In the genomic region with DNA sequence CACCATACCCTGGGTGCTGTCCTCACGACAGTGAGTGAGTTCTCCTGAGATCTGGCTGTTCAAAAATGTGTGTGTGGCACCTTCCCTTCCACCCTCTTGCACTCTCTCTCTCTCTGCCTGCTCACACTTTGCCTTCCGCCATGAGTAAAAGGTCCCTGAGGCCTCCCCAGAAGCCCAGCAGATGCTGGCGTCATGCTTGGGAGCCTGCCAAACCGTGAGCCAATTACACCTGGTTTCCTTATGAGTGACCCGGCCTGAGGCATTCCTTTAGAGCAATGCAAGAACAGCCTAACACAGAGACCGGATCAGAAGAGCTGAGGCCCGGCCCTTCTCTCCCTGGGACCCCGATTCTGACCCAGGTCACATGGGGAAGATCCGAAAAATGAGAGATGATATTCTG, we compare ENCODE assay signal across 18 cellular contexts. TPM values are rescaled to one million over a fixed set of nuclear protein-coding genes. Genes with fewer than 3 reads are reported as not detected.
DNase-seq lines count a peak whose midpoint lies in the region; ATAC-seq, FAIRE-seq and TF ChIP-seq lines count a peak whose summit lies in the region.
"Had no signal": no experiment of that assay in that cellular context is flagged by ENCODE, and none has a peak within 500 bp of the region (broad histone marks: within the 10 kb centered on the region; RNA-seq: fewer than 3 reads in every experiment).

No MANE protein-coding gene starts in this region.

- H3K9me3 ChIP-seq in PC-9 (ENCODE audit: insufficient read depth, low read depth) (0 out of 2 replicates have a peak, but pooled peaks cover 4% of the 10 kb centered on the region), small intestine (ENCODE audit: control insufficient read depth, low read depth) (no peaks in the 10 kb centered on the region), endodermal cell (ENCODE audit: control insufficient read depth, low read length) (no peaks in the 10 kb centered on the region)
- H3K9me3 ChIP-seq: stomach, uterus had no signal

- no peak overlapping the region for H3K4me3 ChIP-seq in PC-9
- H3K4me3 ChIP-seq in choroid plexus epithelial cell (ENCODE audit: low read depth, low read length) = no peak overlapping the region
- H3K4me3 ChIP-seq in small intestine (ENCODE audit: low read depth in 1 of 2, low read length in 2 of 2) = no peak overlapping the region
- H3K4me3 ChIP-seq in endodermal cell (ENCODE audit: low read length) = no peak overlapping the region
- H3K4me3 ChIP-seq: stomach, uterus had no signal

- H3K27ac ChIP-seq in PC-9 (no peak overlapping the region), small intestine (ENCODE audit: low read depth in 1 of 2, low read length in 1 of 2) (no peak overlapping the region), endodermal cell (ENCODE audit: low read depth, low read length) (no peak overlapping the region)
- H3K27ac ChIP-seq: stomach, uterus had no signal

- ATAC-seq in naive thymus-derived CD8-positive, alpha-beta T cell = no peak
- ATAC-seq: activated naive CD4-positive, alpha-beta T cell treated with anti-CD3 and anti-CD28 coated beads, Interleukin-2, amount 50 U/mL, for 72 hours had no signal

- H3K27me3 Mint-ChIP-seq in activated naive CD4-positive, alpha-beta T cell treated with anti-CD3 and anti-CD28 coated beads for 36 hours (ENCODE audit: low read depth) = no peaks in the 10 kb centered on the region
- H3K27me3 Mint-ChIP-seq in naive thymus-derived CD8-positive, alpha-beta T cell = no peaks in the 10 kb centered on the region
- no peaks in the 10 kb centered on the region for H3K27me3 Mint-ChIP-seq in endodermal cell (ENCODE audit: insufficient read depth)

- 0 out of 2 replicates have a peak, but pooled peaks cover 4% of the 10 kb centered on the region for H3K4me1 ChIP-seq in PC-9 (replicated peaks; ENCODE audit: insufficient read depth)
- no peaks in the 10 kb centered on the region for H3K4me1 ChIP-seq in small intestine (ENCODE audit: control insufficient read depth in 2 of 2, insufficient read depth in 1 of 2, low read depth in 1 of 2, low read length in 1 of 2)
- no peaks in the 10 kb centered on the region for H3K4me1 ChIP-seq in endodermal cell (ENCODE audit: control insufficient read depth, insufficient read depth, low read length)
- H3K4me1 ChIP-seq: uterus had no signal

- intact Hi-C loops in activated naive CD4-positive, alpha-beta T cell treated with anti-CD3 and anti-CD28 coated beads for 36 hours (cut with micrococcal nuclease) = no loop called here
- intact Hi-C loops in PC-9 (cut with micrococcal nuclease; ENCODE audit: unreplicated experiment) = no loop called here

- CTCF ChIA-PET in activated naive CD4-positive, alpha-beta T cell treated with anti-CD3 and anti-CD28 coated beads for 36 hours (lab: Charles Lee) = no interaction called here
- CTCF ChIA-PET in PC-9 (lab: Charles Lee) = no interaction called here

- H3K4me3 Mint-ChIP-seq in activated naive CD4-positive, alpha-beta T cell treated with anti-CD3 and anti-CD28 coated beads for 36 hours = no peak overlapping the region
- H3K4me3 Mint-ChIP-seq in naive thymus-derived CD8-positive, alpha-beta T cell = no peak overlapping the region
- H3K4me3 Mint-ChIP-seq in endodermal cell = no peak overlapping the region
- H3K4me3 Mint-ChIP-seq: nephron progenitor cell had no signal

- FAIRE-seq in small intestine (lab: Jason Lieb, UNC) = no peak

- no peaks in the 10 kb centered on the region for H3K4me1 Mint-ChIP-seq in activated naive CD4-positive, alpha-beta T cell treated with anti-CD3 and anti-CD28 coated beads for 36 hours (ENCODE audit: low read depth)
- no peaks in the 10 kb centered on the region for H3K4me1 Mint-ChIP-seq in naive thymus-derived CD8-positive, alpha-beta T cell
- no peaks in the 10 kb centered on the region for H3K4me1 Mint-ChIP-seq in endodermal cell

- H3K4me2 ChIP-seq in PC-9 = no peak overlapping the region

- H3K9ac ChIP-seq in endodermal cell (ENCODE audit: extremely low read depth, low read length, poor library complexity, severe bottlenecking) = no peak overlapping the region

- H3K79me2 ChIP-seq in PC-9 (ENCODE audit: low read depth) = no peaks in the 10 kb centered on the region

- no peak overlapping the region for H2AFZ ChIP-seq in PC-9

- H3K36me3 Mint-ChIP-seq in activated naive CD4-positive, alpha-beta T cell treated with anti-CD3 and anti-CD28 coated beads for 36 hours (ENCODE audit: low read depth) = no peaks in the 10 kb centered on the region
- H3K36me3 Mint-ChIP-seq in naive thymus-derived CD8-positive, alpha-beta T cell = no peaks in the 10 kb centered on the region
- peaks cover 27% of the 10 kb centered on the region for H3K36me3 Mint-ChIP-seq in endodermal cell (ENCODE audit: low read depth)
- H3K36me3 Mint-ChIP-seq: activated naive CD4-positive, alpha-beta T cell treated with anti-CD3 and anti-CD28 coated beads, Interleukin-2, amount 50 U/mL, for 72 hours had no signal

- H3F3A ChIP-seq in PC-9 (ENCODE audit: insufficient read depth, low read depth) = 0 out of 2 replicates have a peak, but pooled peaks cover 5% of the 10 kb centered on the region

- POLR2A ChIA-PET in PC-9 (lab: Charles Lee; ENCODE audit: unreplicated experiment) = no interaction called here
- POLR2A ChIA-PET in naive thymus-derived CD8-positive, alpha-beta T cell (lab: Charles Lee) = no interaction called here

- WGBS in small intestine, 3 donors = 75 to 79% (median 76%) methylated on average over 9 of the region's 9 CpGs
- 95 to 97% methylated on average over 8 of the region's 9 CpGs for WGBS in endodermal cell (ENCODE audit: insufficient coverage in 1 of 2, insufficient read length in 1 of 2), 2 experiments

- H3K9me2 ChIP-seq in PC-9 (ENCODE audit: insufficient read depth) = no peaks in the 10 kb centered on the region

- H4K20me1 ChIP-seq in PC-9 (ENCODE audit: insufficient read depth) = no peaks in the 10 kb centered on the region

- H3K27me3 ChIP-seq in PC-9 (ENCODE audit: insufficient read depth, low read depth) (no peaks in the 10 kb centered on the region), small intestine (ENCODE audit: control insufficient read depth in 2 of 2, insufficient read depth in 2 of 2, low read length in 2 of 2) (no peaks in the 10 kb centered on the region), endodermal cell (ENCODE audit: control insufficient read depth, insufficient read depth, low read length, poor library complexity, severe bottlenecking) (no peaks in the 10 kb centered on the region)
- H3K27me3 ChIP-seq: stomach, uterus had no signal

- peak; percentile 14 for DNase-seq in activated naive CD4-positive, alpha-beta T cell treated with anti-CD3 and anti-CD28 coated beads for 36 hours
- DNase-seq in activated naive CD4-positive, alpha-beta T cell treated with Interleukin-2 at 50 U/mL for 16 hours = no peak
- DNase-seq in PC-9 (peak; percentile 78 to 85), choroid plexus epithelial cell (ENCODE audit: low read depth) (peak; percentile 82), small intestine (peak; percentile 36), endodermal cell (no peak), NCI-H774 (lab: John Stamatoyannopoulos, UW) (no peak)
- no peak for DNase-seq in naive thymus-derived CD8-positive, alpha-beta T cell
- DNase-seq: activated CD4-positive, alpha-beta T cell treated with anti-CD3 and anti-CD28 coated beads for 4 hours; caudate nucleus; mesenchymal stem cell; NCI-H2081 treated with DMSO at 0.1 percent for 48 hours; NCI-H748 treated with DMSO at 0.1 percent for 48 hours; nephron progenitor cell; SHP77 treated with DMSO at 0.1 percent for 48 hours; stomach; uterus had no signal

- H3K9me3 Mint-ChIP-seq in activated naive CD4-positive, alpha-beta T cell treated with anti-CD3 and anti-CD28 coated beads for 36 hours = no peaks in the 10 kb centered on the region
- H3K9me3 Mint-ChIP-seq in naive thymus-derived CD8-positive, alpha-beta T cell = no peaks in the 10 kb centered on the region
- H3K9me3 Mint-ChIP-seq in endodermal cell = no peaks in the 10 kb centered on the region
- H3K9me3 Mint-ChIP-seq: activated naive CD4-positive, alpha-beta T cell treated with anti-CD3 and anti-CD28 coated beads, Interleukin-2, amount 50 U/mL, for 72 hours; nephron progenitor cell had no signal

- H3K36me3 ChIP-seq in PC-9 (ENCODE audit: low read depth) (no peaks in the 10 kb centered on the region), small intestine (ENCODE audit: control insufficient read depth in 2 of 2, insufficient read depth in 2 of 2, low read length in 2 of 2) (no peaks in the 10 kb centered on the region), endodermal cell (ENCODE audit: control insufficient read depth, insufficient read depth, low read length) (peaks cover 3% of the 10 kb centered on the region)
- H3K36me3 ChIP-seq: uterus had no signal

- H3K27ac Mint-ChIP-seq in activated naive CD4-positive, alpha-beta T cell treated with anti-CD3 and anti-CD28 coated beads for 36 hours = no peak overlapping the region
- peak overlapping the region in 1 of 10 donors; percentile 43 for H3K27ac Mint-ChIP-seq in naive thymus-derived CD8-positive, alpha-beta T cell
- H3K27ac Mint-ChIP-seq in endodermal cell = no peak overlapping the region
- H3K27ac Mint-ChIP-seq: activated naive CD4-positive, alpha-beta T cell treated with anti-CD3 and anti-CD28 coated beads, Interleukin-2, amount 50 U/mL, for 72 hours; nephron progenitor cell had no signal

- BruUV-seq in PC-9 (replicated peaks; lab: Mats Ljungman, UMichigan) = no TSS peak

- TF ChIP-seq CTCF in PC-9 (conservative IDR thresholded peaks at IDR 0.05) (no peak), choroid plexus epithelial cell (conservative IDR thresholded peaks at IDR 0.05; ENCODE audit: low read depth, low read length) (no peak), endodermal cell (conservative IDR thresholded peaks at IDR 0.05) (no peak)

RNA-seq across cellular contexts. Expression of a gene that starts 15.4 kb away (rescaled TPM):
- total RNA-seq in activated naive CD4-positive, alpha-beta T cell treated with anti-CD3 and anti-CD28 coated beads for 36 hours = 1 to 10 TPM in 1 of 2 experiments, under 1 TPM in 1; 0.93 to 1.7 TPM
- total RNA-seq in PC-9 (2021) = 37.5 and 52.7 TPM in 2 replicates
- polyA plus RNA-seq in small intestine = 10 to 100 TPM in 1 of 3 donors, 1 to 10 TPM in 2; 2.7 to 12.2 (median 3.6) TPM
- total RNA-seq in naive thymus-derived CD8-positive, alpha-beta T cell = 1 to 10 TPM; 3.4 to 4.6 TPM
- polyA plus RNA-seq in naive thymus-derived CD8-positive, alpha-beta T cell = 1 to 10 TPM in 2 of 3 donors, under 1 TPM in 1; 0.14 to 2.0 (median 1.6) TPM
- 10 to 100 TPM; 31.0 to 34.4 TPM for total RNA-seq in endodermal cell
- 18.4 TPM for polyA plus RNA-seq in endodermal cell (2013, experiment 1 of 2)
- polyA plus RNA-seq in endodermal cell (2013, experiment 2 of 2) = 22.1 TPM

RNA-seq across cellular contexts. Expression of a gene that starts 54.2 kb away (rescaled TPM):
- 10 to 100 TPM; 26.4 to 27.0 TPM for total RNA-seq in activated naive CD4-positive, alpha-beta T cell treated with anti-CD3 and anti-CD28 coated beads for 36 hours
- total RNA-seq in PC-9 (2021) (59.2 and 71.8 TPM in 2 replicates), endodermal cell (10 to 100 TPM; 38.3 to 44.7 TPM)
- polyA plus RNA-seq in small intestine = 10 to 100 TPM; 17.7 to 23.2 (median 20.7) TPM
- total RNA-seq in naive thymus-derived CD8-positive, alpha-beta T cell = 10 to 100 TPM; 87.7 to 97.5 TPM
- 10 to 100 TPM; 23.0 to 42.8 (median 24.8) TPM for polyA plus RNA-seq in naive thymus-derived CD8-positive, alpha-beta T cell
- polyA plus RNA-seq in endodermal cell (2013, experiment 1 of 2) = 31.6 TPM
- polyA plus RNA-seq in endodermal cell (2013, experiment 2 of 2) = 30.8 TPM

Comparison
In these comparisons a context has a peak if more than half of its experiments do, and no peak if none do; other contexts are left out.
1. DNase-seq: peak in activated naive CD4-positive, alpha-beta T cell treated with anti-CD3 and anti-CD28 coated beads for 36 hours (single experiment), PC-9 (2 of 2), choroid plexus epithelial cell (single experiment) and small intestine (single experiment); none in activated naive CD4-positive, alpha-beta T cell treated with Interleukin-2 at 50 U/mL for 16 hours (single experiment), naive thymus-derived CD8-positive, alpha-beta T cell (0 of 10), endodermal cell (single experiment) and NCI-H774 (single experiment).